In genomic region chr11:61827573-61828378, GRCh38 we compare ENCODE assay signal across 8 cellular contexts. TPM values are rescaled to one million over a fixed set of nuclear protein-coding genes. Genes with fewer than 3 reads are reported as not detected.
DNase-seq lines count a peak whose midpoint lies in the region; ATAC-seq, FAIRE-seq and TF ChIP-seq lines count a peak whose summit lies in the region.

TSS of gene FADS2 (plus strand) at chr11:61828300. CDS start at chr11:61828391, 91 bp downstream.

- H4K20me1 ChIP-seq in PC-9 (ENCODE audit: insufficient read depth): no peaks in the 10 kb centered on the region

- TF ChIP-seq CTCF in D721Med (IDR thresholded peaks at IDR 0.05; ENCODE audit: insufficient read depth, missing control alignments) (peak; percentile 3), PC-9 (conservative IDR thresholded peaks at IDR 0.05) (no peak), fibroblast of the aortic adventitia (IDR thresholded peaks at IDR 0.05; ENCODE audit: insufficient read depth, low read length) (peak; percentile 1), natural killer cell (IDR thresholded peaks at IDR 0.05) (no peak), stomach (IDR thresholded peaks at IDR 0.05) (no peak)

- DNase-seq in D721Med (ENCODE audit: insufficient read length, low spot score) (peak; percentile 73), PC-9 (peak in 1 of 2 experiments; percentile 92), fibroblast of the aortic adventitia (ENCODE audit: low read depth) (peak; percentile 94), natural killer cell (peak; percentile 69), stomach (peak; percentile 57)
- DNase-seq in activated T-helper 9 cell treated with anti-CD3 and anti-CD28 coated beads, Interleukin-2, amount 50 U/mL, for 16 hours (ENCODE audit: low read depth): peak; percentile 41

- WGBS in stomach, 5 donors: 0 to 1% (median 1%) methylated on average over 47 to 83 of the region's 83 CpGs

- CTCF ChIA-PET in PC-9 (lab: Charles Lee): no interaction called here

- peaks cover 6% of the 10 kb centered on the region in 3 donors for H3K4me1 Mint-ChIP-seq in IgD-negative memory B cell
- H3K4me1 Mint-ChIP-seq in natural killer cell: peaks cover 32 to 58% of the 10 kb centered on the region in 2 donors

- H3K9me3 Mint-ChIP-seq in IgD-negative memory B cell (no peaks in the 10 kb centered on the region), natural killer cell (no peaks in the 10 kb centered on the region)

- intact Hi-C loops in PC-9 (cut with micrococcal nuclease; ENCODE audit: unreplicated experiment): loop anchor here (1.0 kb wide), 1 partner anchor 10 kb away; the partner anchor contains the start of gene FADS1
- intact Hi-C loops in natural killer cell (cut with micrococcal nuclease): loop anchor here (5.0 kb wide), 1 partner anchor 35 kb away; the partner anchor contains the start of genes FEN1 and TMEM258
- intact Hi-C loops in stomach (cut with DNase I; ENCODE audit: low total_unique reads): no loop called here

- H3K36me3 ChIP-seq in PC-9 (ENCODE audit: low read depth) (no peaks in the 10 kb centered on the region), stomach (no peaks in the 10 kb centered on the region)

- H3K79me2 ChIP-seq in PC-9 (ENCODE audit: low read depth): 0 out of 2 replicates have a peak, but pooled peaks cover 3% of the 10 kb centered on the region

- H3K4me3 ChIP-seq in PC-9: no peak within 1 kb of the TSS
- peak within 1 kb of the TSS; percentile 91 for H3K4me3 ChIP-seq in fibroblast of the aortic adventitia (ENCODE audit: low read depth, low read length)
- peak within 1 kb of the TSS; percentile 49 to 70 (median 60) for H3K4me3 ChIP-seq in stomach

- H3K9me3 ChIP-seq in PC-9 (ENCODE audit: insufficient read depth, low read depth) (no peaks in the 10 kb centered on the region), stomach (no peaks in the 10 kb centered on the region)

- no peak within 1 kb of the TSS for H3K27ac ChIP-seq in PC-9
- peak within 1 kb of the TSS; percentile 59 to 85 (median 69) for H3K27ac ChIP-seq in stomach

- H3K27me3 Mint-ChIP-seq in IgD-negative memory B cell (peaks cover 5% of the 10 kb centered on the region), natural killer cell (ENCODE audit: low read depth in 2 of 2) (no peaks in the 10 kb centered on the region)

- H3K27me3 ChIP-seq in PC-9 (ENCODE audit: insufficient read depth, low read depth): no peaks in the 10 kb centered on the region
- peaks cover 0 to 28% (median 5%) of the 10 kb centered on the region in 3 donors for H3K27me3 ChIP-seq in stomach

- H3K4me2 ChIP-seq in PC-9: no peak within 1 kb of the TSS

- no peak for FAIRE-seq in D721Med (lab: Jason Lieb, UNC)

- no TSS peak for BruUV-seq in PC-9 (replicated peaks; lab: Mats Ljungman, UMichigan)

- ATAC-seq in GM21526 (IDR thresholded peaks at IDR 0.05; ENCODE audit: low FRiP score, unreplicated experiment) (peak; percentile 64), natural killer cell (peak; percentile 79 to 83 (median 83))

- TF ChIP-seq POLR2A in stomach (IDR thresholded peaks at IDR 0.05): no peak

- no peaks in the 10 kb centered on the region for H3K9me2 ChIP-seq in PC-9 (ENCODE audit: insufficient read depth)

- no peak for TF ChIP-seq EP300 in stomach (IDR thresholded peaks at IDR 0.05)

- no peak within 1 kb of the TSS for H2AFZ ChIP-seq in PC-9

- POLR2A ChIA-PET in PC-9 (lab: Charles Lee; ENCODE audit: unreplicated experiment): interaction anchor here (0.5 to 1.0 kb wide), 6 partner anchors 13 to 212 kb away, joined by 4 to 22 read pairs (median 6); partner anchors contain the start of genes FEN1 and TMEM258

- H3K4me1 ChIP-seq in PC-9 (replicated peaks; ENCODE audit: insufficient read depth) (no peaks in the 10 kb centered on the region), stomach (peaks cover 14 to 57% (median 32%) of the 10 kb centered on the region in 4 donors)

- H3F3A ChIP-seq in PC-9 (ENCODE audit: insufficient read depth, low read depth): no peaks in the 10 kb centered on the region

- no peak within 1 kb of the TSS for H3K27ac Mint-ChIP-seq in IgD-negative memory B cell
- H3K27ac Mint-ChIP-seq in natural killer cell: peak within 1 kb of the TSS; percentile 88 to 97

- peak within 1 kb of the TSS; percentile 32 to 90 (median 83) for H3K4me3 Mint-ChIP-seq in IgD-negative memory B cell
- H3K4me3 Mint-ChIP-seq in natural killer cell: peak within 1 kb of the TSS; percentile 92

- H3K36me3 Mint-ChIP-seq in IgD-negative memory B cell (peaks cover 2% of the 10 kb centered on the region), natural killer cell (no peaks in the 10 kb centered on the region)

RNA-seq across cellular contexts. Expression of gene FADS2, which starts in this region (rescaled TPM):
- polyA plus RNA-seq in IgD-negative memory B cell (0.63 TPM), stomach (10 to 100 TPM in 1 of 3 donors, 1 to 10 TPM in 2; 3.5 to 17.1 (median 6.4) TPM)
- total RNA-seq in PC-9 (2021) (223 and 514 TPM in 2 replicates), fibroblast of the aortic adventitia (ENCODE audit: low replicate concordance) (125 and 143 TPM in 2 replicates), natural killer cell (10 to 100 TPM; 30.4 to 52.7 (median 34.4) TPM), stomach (10 to 100 TPM in 3 of 5 donors, 1 to 10 TPM in 1, not detected in 1; 9.6 to 15.2 (median 14.0) TPM)

Comparison
In these comparisons a context has a peak if more than half of its experiments do, and no peak if none do; other contexts are left out.
1. CTCF ChIP-seq: peak in D721Med (single experiment) and fibroblast of the aortic adventitia (single experiment); none in PC-9 (single experiment), natural killer cell (single experiment) and stomach (0 of 7).
2. H3K27ac Mint-ChIP-seq: peak in natural killer cell (2 of 2); none in IgD-negative memory B cell (0 of 3).